ENCODE assay signal across 21 cellular contexts in the genomic region with DNA sequence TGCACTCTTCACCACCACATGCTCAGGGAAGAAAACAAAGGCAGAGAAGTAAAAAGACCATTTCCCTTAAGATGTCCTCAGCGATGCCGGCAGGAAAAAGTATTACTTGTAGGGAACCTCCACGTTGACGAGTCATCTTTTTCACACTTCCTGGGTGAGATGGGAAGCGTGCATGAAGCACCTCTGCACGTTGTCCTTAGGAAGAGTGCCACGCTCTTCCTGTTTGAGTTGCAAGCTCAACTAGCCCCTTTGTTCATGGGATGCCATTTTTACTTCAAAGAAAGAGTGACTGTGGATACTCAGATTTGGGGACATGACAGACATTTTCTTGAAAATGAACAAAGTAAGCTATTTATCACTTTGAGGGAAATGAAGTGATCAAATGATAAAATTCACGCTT.
"Had no signal": no experiment of that assay in that cellular context is flagged by ENCODE, and none has a peak within 500 bp of the region (broad histone marks: within the 10 kb centered on the region; RNA-seq: fewer than 3 reads in every experiment).

No MANE protein-coding gene starts in this region.

- H3K27ac ChIP-seq: KMS-11, RWPE1 had no signal

- DNase-seq: IMR-90, Kasumi-1, MM.1S, NCI-H1092 treated with DMSO at 0.1 percent for 48 hours, NCI-H1436, NCI-H187, NCI-H2029, NCI-H2081 treated with DMSO at 0.1 percent for 48 hours, NCI-H2171, NCI-H226, NCI-H446, NCI-H510A, NCI-H524 treated with DMSO at 0.1 percent for 48 hours, NCI-H69, NCI-H774, PC-3, SHP77, SK-N-SH had no signal

- ATAC-seq: Panc1, PC-3 had no signal

- H3K9ac ChIP-seq: KMS-11, SK-N-SH had no signal

- H3K4me2 ChIP-seq: KMS-11, SK-N-SH had no signal
